ENCODE assay signal across 1 cellular context in the genomic region with DNA sequence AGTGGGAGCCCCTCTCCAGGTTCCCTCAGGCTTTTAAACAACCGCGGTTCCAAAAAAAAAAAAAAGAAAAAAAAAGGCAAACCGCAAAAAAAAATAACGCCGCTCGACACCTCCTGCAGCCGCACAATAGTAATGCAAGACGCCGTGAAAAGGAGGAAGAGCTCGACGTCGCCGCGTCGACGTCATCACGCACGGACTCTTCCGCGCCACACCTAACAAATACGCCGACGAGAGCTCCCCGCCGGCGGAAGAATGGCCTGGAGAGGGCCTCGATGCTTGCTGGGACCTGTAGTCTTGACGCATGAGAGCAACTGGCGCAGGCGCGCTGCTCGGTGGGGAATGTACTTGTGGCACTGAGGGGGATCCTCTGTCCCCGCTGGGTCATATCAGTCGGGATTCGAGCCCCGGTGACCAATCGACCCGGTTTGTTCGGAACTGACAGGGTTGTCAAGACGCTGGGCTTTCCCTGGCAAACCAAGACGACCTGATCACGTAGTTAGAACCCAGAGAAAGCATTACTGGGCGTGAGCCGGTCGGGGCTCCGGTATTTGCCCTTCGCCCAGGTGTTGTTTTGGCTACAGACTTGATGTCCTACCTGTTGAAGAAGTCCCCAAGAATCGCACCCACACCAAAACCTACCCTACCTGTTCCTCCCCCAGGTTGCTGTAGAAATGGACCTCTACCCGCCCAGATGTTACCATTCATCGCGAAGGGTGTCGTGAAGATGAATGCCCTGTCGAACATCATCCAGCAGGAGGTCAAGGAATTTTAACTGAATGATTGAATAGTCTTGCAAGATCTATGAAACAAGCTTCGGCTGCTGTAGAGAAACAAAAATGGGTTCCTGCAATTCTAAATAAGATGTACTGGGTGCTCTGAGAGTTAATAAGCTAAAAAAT.
A peak's percentile ranks its signal among the peaks of the same experiment; 100 is the strongest.
TF ChIP-seq lines count a peak whose summit lies in the region.

CBR4 (minus strand) TSS at position 131 of the 899 bp plus-strand sequence. CDS start 166 bp downstream, outside the sequence.

TF ChIP-seq in IMR-90, 13 proteins besides CTCF, POLR2A, EP300 and RAD21 (continued from another document):
- TF ChIP-seq CEBPB (IDR thresholded peaks at IDR 0.05; ENCODE audit: low read depth, low read length), result 0 out of 2 replicates have a peak, but pooled peaks have one; percentile 19
